1 cellular context compared by ENCODE assay signal in the genomic region with DNA sequence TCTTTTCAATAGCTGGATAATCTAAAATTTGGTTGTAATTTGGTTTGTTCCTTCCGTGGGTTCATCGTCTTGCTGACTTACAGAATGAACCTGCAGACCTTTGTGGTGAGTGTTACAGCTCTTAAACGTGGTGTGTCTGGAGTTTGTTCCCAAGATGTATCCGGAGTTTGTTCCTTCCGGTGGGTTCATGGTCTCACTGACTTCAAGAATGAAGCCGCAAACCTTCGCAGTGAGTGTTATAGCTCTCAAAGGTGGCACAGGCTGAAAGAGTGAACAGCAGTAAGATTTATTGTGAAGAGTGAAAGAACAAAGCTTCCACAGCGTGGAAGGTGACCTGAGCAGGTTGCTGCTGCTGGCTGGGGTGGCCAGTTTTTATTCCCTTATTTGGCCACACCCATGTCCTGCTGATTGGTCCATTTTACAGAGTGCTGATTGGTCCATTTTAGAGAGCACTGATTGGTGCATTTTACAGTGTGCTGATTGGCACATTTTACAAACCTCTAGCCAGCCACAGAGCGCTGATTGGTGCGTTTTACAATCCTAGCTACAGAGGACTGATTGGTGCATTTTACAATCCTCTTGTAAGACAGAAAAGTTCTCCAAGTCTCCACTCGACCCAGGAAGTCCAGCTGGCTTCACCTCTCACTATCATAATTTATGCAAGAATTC.
TF ChIP-seq lines count a peak whose summit lies in the region.

No MANE protein-coding gene starts in this region.

TF ChIP-seq in K562, 482 proteins besides CTCF, POLR2A, EP300 and RAD21:
- no peak for TF ChIP-seq ZNF184 (CRISPR knock-in tag; IDR thresholded peaks at IDR 0.05)
- TF ChIP-seq GTF2F1 (IDR thresholded peaks at IDR 0.05; ENCODE audit: low read depth, low read length): no peak
- TF ChIP-seq NFE2L1 (tag; IDR thresholded peaks at IDR 0.05; ENCODE audit: borderline replicate concordance, low read depth): no peak
- TF ChIP-seq ASH1L (IDR thresholded peaks at IDR 0.05; ENCODE audit: borderline replicate concordance, low read depth, partially characterized antibody): peak; percentile 60
- peak; percentile 69 for TF ChIP-seq NFYB (IDR thresholded peaks at IDR 0.05; ENCODE audit: extremely low read depth, insufficient read length)
- TF ChIP-seq, protein P1, sequence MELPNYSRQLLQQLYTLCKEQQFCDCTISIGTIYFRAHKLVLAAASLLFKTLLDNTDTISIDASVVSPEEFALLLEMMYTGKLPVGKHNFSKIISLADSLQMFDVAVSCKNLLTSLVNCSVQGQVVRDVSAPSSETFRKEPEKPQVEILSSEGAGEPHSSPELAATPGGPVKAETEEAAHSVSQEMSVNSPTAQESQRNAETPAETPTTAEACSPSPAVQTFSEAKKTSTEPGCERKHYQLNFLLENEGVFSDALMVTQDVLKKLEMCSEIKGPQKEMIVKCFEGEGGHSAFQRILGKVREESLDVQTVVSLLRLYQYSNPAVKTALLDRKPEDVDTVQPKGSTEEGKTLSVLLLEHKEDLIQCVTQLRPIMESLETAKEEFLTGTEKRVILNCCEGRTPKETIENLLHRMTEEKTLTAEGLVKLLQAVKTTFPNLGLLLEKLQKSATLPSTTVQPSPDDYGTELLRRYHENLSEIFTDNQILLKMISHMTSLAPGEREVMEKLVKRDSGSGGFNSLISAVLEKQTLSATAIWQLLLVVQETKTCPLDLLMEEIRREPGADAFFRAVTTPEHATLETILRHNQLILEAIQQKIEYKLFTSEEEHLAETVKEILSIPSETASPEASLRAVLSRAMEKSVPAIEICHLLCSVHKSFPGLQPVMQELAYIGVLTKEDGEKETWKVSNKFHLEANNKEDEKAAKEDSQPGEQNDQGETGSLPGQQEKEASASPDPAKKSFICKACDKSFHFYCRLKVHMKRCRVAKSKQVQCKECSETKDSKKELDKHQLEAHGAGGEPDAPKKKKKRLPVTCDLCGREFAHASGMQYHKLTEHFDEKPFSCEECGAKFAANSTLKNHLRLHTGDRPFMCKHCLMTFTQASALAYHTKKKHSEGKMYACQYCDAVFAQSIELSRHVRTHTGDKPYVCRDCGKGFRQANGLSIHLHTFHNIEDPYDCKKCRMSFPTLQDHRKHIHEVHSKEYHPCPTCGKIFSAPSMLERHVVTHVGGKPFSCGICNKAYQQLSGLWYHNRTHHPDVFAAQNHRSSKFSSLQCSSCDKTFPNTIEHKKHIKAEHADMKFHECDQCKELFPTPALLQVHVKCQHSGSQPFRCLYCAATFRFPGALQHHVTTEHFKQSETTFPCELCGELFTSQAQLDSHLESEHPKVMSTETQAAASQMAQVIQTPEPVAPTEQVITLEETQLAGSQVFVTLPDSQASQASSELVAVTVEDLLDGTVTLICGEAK (IDR thresholded peaks at IDR 0.05): no peak
- TF ChIP-seq, protein P1 (CRISPR knock-in tag; IDR thresholded peaks at IDR 0.05): no peak
- no peak for TF ChIP-seq ZNF431 (CRISPR knock-in tag; IDR thresholded peaks at IDR 0.05)
- peak; percentile 23; the same call in 1 of the 2 replicates for TF ChIP-seq ZNF316 (IDR thresholded peaks at IDR 0.05)
- 0 out of 2 replicates have a peak, but pooled peaks have one; percentile 9 for TF ChIP-seq C11orf30 (IDR thresholded peaks at IDR 0.05; ENCODE audit: low read depth)
- TF ChIP-seq DIDO1 (tag; IDR thresholded peaks at IDR 0.05; ENCODE audit: low read depth): no peak
- no peak for TF ChIP-seq CCNT2 (IDR thresholded peaks at IDR 0.05; ENCODE audit: borderline replicate concordance, extremely low read depth, insufficient read length, low read depth, low read length)
- TF ChIP-seq, protein P2, sequence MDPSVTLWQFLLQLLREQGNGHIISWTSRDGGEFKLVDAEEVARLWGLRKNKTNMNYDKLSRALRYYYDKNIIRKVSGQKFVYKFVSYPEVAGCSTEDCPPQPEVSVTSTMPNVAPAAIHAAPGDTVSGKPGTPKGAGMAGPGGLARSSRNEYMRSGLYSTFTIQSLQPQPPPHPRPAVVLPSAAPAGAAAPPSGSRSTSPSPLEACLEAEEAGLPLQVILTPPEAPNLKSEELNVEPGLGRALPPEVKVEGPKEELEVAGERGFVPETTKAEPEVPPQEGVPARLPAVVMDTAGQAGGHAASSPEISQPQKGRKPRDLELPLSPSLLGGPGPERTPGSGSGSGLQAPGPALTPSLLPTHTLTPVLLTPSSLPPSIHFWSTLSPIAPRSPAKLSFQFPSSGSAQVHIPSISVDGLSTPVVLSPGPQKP (CRISPR knock-in tag; IDR thresholded peaks at IDR 0.05): no peak
- no peak for TF ChIP-seq TGIF2 (CRISPR knock-in tag; IDR thresholded peaks at IDR 0.05)
- no peak for TF ChIP-seq TOE1 (IDR thresholded peaks at IDR 0.05; ENCODE audit: borderline replicate concordance)
- no peak for TF ChIP-seq TOE1 (CRISPR knock-in tag; IDR thresholded peaks at IDR 0.05; ENCODE audit: borderline replicate concordance, low read depth)
- TF ChIP-seq SRF (CRISPR knock-in tag; IDR thresholded peaks at IDR 0.05): peak in 1 of 2 experiments; percentile 23; a peak in 1 of 4 replicates
